In the genomic region with DNA sequence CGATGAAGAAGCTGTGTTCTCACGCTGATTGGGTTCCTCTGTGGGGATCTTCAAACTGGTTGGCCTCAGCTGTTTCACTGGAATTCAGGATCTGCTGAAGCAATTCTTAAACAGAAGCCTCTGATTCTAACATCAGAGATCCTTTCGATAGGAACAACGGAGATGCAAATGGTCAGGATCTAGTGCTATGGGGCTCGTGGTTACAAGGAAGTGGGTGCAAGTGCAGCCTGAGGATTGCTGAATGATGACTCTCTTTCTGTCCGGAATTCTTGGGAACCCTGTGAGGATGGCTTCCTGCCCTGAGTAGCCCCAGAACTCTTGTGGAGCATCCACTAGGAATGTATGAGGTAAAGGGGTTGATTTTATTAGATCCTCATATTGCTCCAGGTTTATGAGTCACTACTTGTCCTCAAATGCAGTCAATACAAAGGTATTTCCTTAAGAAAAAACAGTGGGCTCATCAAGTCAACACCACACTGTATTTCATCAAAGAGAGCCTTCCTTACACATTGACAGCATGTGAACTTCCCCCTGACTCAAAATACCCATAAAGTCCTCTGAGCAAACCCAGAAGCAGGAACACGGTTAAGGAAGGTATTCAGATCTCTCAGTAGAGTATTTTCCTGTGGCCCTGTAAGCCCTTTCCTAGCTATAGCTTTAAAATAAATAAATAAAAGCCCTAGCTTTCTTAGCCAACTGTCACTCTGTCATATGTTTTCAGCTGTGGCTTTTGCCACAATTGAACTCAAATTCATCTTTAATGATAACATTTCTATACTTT, we compare ENCODE assay signal across 16 cellular contexts. TPM values are rescaled to one million over a fixed set of nuclear protein-coding genes. Genes with fewer than 3 reads are reported as not detected.
"Had no signal": no experiment of that assay in that cellular context is flagged by ENCODE, and none has a peak within 500 bp of the region (broad histone marks: within the 10 kb centered on the region; RNA-seq: fewer than 3 reads in every experiment).

No MANE protein-coding gene starts in this region.

RNA-seq across cellular contexts. Expression of a gene that starts 25.9 kb away (rescaled TPM):
- total RNA-seq: activated T-helper 2 cell treated with anti-CD3 and anti-CD28 coated beads, Interferon-gamma antibody, Interleukin-2, Interleukin-4, amounts not matched to agents 10 μg/mL and 5 μg/mL and 100 μg/mL, durations not matched to agents 14 hours and 24 hours and 36 hours had no signal

RNA-seq across cellular contexts. Expression of a gene that starts 43.4 kb away (rescaled TPM):
- total RNA-seq: activated CD4-positive, alpha-beta T cell treated with anti-CD3 and anti-CD28 coated beads, Interleukin-2, amount 10 ng/mL, durations not matched to agents 7 days and 5 days; activated CD8-positive, alpha-beta T cell treated with anti-CD3 and anti-CD28 coated beads, Interleukin-2, amount 10 ng/mL, durations not matched to agents 7 days and 5 days; activated naive CD8-positive, alpha-beta T cell treated with anti-CD3 and anti-CD28 coated beads, Interleukin-2, amount 10 ng/mL, durations not matched to agents 7 days and 5 days; activated T-helper 2 cell treated with anti-CD3 and anti-CD28 coated beads, Interferon-gamma antibody, Interleukin-2, Interleukin-4, amounts not matched to agents 10 μg/mL and 5 μg/mL and 100 μg/mL, durations not matched to agents 14 hours and 24 hours and 36 hours; breast epithelium; esophagus squamous epithelium; gastrocnemius medialis; heart left ventricle; kidney epithelial cell; left ventricle myocardium inferior; mononuclear cell; neural crest cell; osteocyte; right cardiac atrium; tibial nerve had no signal
- polyA plus RNA-seq: heart left ventricle, right cardiac atrium, small intestine had no signal
